1 cellular context compared by ENCODE assay signal in the genomic region with DNA sequence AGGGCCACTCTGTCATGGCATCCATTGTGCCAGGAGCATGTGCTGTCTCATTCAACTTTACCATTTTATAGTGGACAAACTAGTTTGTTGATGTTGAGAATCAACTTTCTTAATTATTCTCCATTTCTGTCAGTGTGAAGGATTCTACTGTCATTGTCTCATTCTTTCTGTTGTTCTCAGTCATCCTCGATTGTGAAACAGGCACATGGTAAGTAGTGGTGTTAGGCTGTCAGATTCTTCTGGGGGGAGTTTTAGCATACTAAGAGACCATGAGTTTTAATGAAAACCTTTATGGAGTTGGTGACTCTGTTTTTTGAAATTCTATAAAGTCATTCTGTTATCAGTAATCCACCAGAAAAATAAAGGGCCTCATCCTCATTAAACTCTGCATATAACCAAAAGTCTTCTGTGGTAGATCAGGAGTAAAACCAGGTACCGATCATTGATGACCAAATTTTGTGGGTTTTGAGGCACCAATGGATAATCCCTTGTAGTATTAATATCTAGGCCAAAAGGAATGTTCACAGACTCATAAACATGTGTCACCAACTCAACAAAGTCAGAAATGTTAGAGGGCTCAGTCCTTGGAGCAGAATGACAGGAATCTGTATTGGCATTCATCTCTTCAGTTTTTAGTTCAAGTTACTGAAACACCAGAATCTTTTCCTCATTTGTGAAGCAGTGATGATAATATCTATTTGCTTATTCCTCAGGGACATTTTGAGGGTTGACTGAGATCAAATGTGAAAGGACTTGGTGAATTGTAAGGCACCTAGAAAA.
TF ChIP-seq lines count a peak whose summit lies in the region.

No MANE protein-coding gene starts in this region.

TF ChIP-seq in K562, 482 proteins besides CTCF, POLR2A, EP300 and RAD21 (continued from another document):
- TF ChIP-seq, protein P1, sequence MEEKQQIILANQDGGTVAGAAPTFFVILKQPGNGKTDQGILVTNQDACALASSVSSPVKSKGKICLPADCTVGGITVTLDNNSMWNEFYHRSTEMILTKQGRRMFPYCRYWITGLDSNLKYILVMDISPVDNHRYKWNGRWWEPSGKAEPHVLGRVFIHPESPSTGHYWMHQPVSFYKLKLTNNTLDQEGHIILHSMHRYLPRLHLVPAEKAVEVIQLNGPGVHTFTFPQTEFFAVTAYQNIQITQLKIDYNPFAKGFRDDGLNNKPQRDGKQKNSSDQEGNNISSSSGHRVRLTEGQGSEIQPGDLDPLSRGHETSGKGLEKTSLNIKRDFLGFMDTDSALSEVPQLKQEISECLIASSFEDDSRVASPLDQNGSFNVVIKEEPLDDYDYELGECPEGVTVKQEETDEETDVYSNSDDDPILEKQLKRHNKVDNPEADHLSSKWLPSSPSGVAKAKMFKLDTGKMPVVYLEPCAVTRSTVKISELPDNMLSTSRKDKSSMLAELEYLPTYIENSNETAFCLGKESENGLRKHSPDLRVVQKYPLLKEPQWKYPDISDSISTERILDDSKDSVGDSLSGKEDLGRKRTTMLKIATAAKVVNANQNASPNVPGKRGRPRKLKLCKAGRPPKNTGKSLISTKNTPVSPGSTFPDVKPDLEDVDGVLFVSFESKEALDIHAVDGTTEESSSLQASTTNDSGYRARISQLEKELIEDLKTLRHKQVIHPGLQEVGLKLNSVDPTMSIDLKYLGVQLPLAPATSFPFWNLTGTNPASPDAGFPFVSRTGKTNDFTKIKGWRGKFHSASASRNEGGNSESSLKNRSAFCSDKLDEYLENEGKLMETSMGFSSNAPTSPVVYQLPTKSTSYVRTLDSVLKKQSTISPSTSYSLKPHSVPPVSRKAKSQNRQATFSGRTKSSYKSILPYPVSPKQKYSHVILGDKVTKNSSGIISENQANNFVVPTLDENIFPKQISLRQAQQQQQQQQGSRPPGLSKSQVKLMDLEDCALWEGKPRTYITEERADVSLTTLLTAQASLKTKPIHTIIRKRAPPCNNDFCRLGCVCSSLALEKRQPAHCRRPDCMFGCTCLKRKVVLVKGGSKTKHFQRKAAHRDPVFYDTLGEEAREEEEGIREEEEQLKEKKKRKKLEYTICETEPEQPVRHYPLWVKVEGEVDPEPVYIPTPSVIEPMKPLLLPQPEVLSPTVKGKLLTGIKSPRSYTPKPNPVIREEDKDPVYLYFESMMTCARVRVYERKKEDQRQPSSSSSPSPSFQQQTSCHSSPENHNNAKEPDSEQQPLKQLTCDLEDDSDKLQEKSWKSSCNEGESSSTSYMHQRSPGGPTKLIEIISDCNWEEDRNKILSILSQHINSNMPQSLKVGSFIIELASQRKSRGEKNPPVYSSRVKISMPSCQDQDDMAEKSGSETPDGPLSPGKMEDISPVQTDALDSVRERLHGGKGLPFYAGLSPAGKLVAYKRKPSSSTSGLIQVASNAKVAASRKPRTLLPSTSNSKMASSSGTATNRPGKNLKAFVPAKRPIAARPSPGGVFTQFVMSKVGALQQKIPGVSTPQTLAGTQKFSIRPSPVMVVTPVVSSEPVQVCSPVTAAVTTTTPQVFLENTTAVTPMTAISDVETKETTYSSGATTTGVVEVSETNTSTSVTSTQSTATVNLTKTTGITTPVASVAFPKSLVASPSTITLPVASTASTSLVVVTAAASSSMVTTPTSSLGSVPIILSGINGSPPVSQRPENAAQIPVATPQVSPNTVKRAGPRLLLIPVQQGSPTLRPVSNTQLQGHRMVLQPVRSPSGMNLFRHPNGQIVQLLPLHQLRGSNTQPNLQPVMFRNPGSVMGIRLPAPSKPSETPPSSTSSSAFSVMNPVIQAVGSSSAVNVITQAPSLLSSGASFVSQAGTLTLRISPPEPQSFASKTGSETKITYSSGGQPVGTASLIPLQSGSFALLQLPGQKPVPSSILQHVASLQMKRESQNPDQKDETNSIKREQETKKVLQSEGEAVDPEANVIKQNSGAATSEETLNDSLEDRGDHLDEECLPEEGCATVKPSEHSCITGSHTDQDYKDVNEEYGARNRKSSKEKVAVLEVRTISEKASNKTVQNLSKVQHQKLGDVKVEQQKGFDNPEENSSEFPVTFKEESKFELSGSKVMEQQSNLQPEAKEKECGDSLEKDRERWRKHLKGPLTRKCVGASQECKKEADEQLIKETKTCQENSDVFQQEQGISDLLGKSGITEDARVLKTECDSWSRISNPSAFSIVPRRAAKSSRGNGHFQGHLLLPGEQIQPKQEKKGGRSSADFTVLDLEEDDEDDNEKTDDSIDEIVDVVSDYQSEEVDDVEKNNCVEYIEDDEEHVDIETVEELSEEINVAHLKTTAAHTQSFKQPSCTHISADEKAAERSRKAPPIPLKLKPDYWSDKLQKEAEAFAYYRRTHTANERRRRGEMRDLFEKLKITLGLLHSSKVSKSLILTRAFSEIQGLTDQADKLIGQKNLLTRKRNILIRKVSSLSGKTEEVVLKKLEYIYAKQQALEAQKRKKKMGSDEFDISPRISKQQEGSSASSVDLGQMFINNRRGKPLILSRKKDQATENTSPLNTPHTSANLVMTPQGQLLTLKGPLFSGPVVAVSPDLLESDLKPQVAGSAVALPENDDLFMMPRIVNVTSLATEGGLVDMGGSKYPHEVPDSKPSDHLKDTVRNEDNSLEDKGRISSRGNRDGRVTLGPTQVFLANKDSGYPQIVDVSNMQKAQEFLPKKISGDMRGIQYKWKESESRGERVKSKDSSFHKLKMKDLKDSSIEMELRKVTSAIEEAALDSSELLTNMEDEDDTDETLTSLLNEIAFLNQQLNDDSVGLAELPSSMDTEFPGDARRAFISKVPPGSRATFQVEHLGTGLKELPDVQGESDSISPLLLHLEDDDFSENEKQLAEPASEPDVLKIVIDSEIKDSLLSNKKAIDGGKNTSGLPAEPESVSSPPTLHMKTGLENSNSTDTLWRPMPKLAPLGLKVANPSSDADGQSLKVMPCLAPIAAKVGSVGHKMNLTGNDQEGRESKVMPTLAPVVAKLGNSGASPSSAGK (IDR thresholded peaks at IDR 0.05) = 0 out of 2 replicates have a peak, but pooled peaks have one; percentile 14
- TF ChIP-seq FOXJ2 (tag; IDR thresholded peaks at IDR 0.05) (0 out of 2 replicates have a peak, but pooled peaks have one; percentile 47), ZNF175 (CRISPR knock-in tag; IDR thresholded peaks at IDR 0.05; ENCODE audit: low read depth) (no peak)
- TF ChIP-seq, protein P2, sequence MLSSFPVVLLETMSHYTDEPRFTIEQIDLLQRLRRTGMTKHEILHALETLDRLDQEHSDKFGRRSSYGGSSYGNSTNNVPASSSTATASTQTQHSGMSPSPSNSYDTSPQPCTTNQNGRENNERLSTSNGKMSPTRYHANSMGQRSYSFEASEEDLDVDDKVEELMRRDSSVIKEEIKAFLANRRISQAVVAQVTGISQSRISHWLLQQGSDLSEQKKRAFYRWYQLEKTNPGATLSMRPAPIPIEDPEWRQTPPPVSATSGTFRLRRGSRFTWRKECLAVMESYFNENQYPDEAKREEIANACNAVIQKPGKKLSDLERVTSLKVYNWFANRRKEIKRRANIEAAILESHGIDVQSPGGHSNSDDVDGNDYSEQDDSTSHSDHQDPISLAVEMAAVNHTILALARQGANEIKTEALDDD (IDR thresholded peaks at IDR 0.05) = no peak
